ENCODE assay signal across 8 cellular contexts in genomic region chr15:89912674-89913396, GRCh38. TPM values are rescaled to one million over a fixed set of nuclear protein-coding genes. Genes with fewer than 3 reads are reported as not detected.
DNase-seq lines count a peak whose midpoint lies in the region; ATAC-seq and TF ChIP-seq lines count a peak whose summit lies in the region.

Gene ARPIN (minus strand): TSS chr15:89912952. CDS start chr15:89912835, 117 bp downstream.

- no peaks in the 10 kb centered on the region for H3K9me3 ChIP-seq in body of pancreas
- no peaks in the 10 kb centered on the region for H3K9me3 ChIP-seq in iPS DF 6.9 (ENCODE audit: control insufficient read depth, insufficient read depth, low read length)
- no peaks in the 10 kb centered on the region for H3K9me3 ChIP-seq in psoas muscle

- H3K4me1 Mint-ChIP-seq in Calu3 (ENCODE audit: low read depth, unreplicated experiment) = peaks cover 36% of the 10 kb centered on the region

- H3K27ac ChIP-seq in body of pancreas (peak within 1 kb of the TSS; percentile 90 to 99 (median 94)), iPS DF 6.9 (ENCODE audit: low read length) (no peak within 1 kb of the TSS), psoas muscle (peak within 1 kb of the TSS; percentile 63)

- H3K36me3 ChIP-seq in body of pancreas (replicated peaks in 1 of 2; ENCODE audit: insufficient read depth in 1 of 2, low read depth in 2 of 2) (no peaks in the 10 kb centered on the region), iPS DF 6.9 (ENCODE audit: control insufficient read depth, insufficient read depth, low read length) (no peaks in the 10 kb centered on the region), psoas muscle (ENCODE audit: insufficient read depth in 1 of 2, low read depth in 1 of 2) (peaks cover 0 to 26% of the 10 kb centered on the region in 2 donors)

- H3K4me1 ChIP-seq in body of pancreas (peaks cover 42% of the 10 kb centered on the region), iPS DF 6.9 (ENCODE audit: control insufficient read depth, insufficient read depth, low read length) (no peaks in the 10 kb centered on the region), psoas muscle (peaks cover 6% of the 10 kb centered on the region)

- peak; percentile 72 for DNase-seq in Calu3
- peak; percentile 23 for DNase-seq in NCI-H146 treated with DMSO at 0.1 percent for 48 hours (lab: John Stamatoyannopoulos, UW; ENCODE audit: unreplicated experiment)
- peak; percentile 65 to 76 (median 74) for DNase-seq in body of pancreas
- DNase-seq in iPS DF 6.9 (ENCODE audit: low read depth, low spot score) = no peak
- DNase-seq in psoas muscle = peak; percentile 64 to 74

- peak within 1 kb of the TSS; percentile 86 for H3K4me3 Mint-ChIP-seq in Calu3 (ENCODE audit: low read depth, unreplicated experiment)

- no peak for TF ChIP-seq CTCF in Calu3 (IDR thresholded peaks at IDR 0.05; ENCODE audit: unreplicated experiment)
- peak in 2 of 7 experiments; percentile 8 to 18 for TF ChIP-seq CTCF in body of pancreas (IDR thresholded peaks at IDR 0.05)
- TF ChIP-seq CTCF in psoas muscle (IDR thresholded peaks at IDR 0.05) = no peak

- peak within 1 kb of the TSS; percentile 11 for H3K27ac Mint-ChIP-seq in Calu3 (ENCODE audit: unreplicated experiment)

- no peaks in the 10 kb centered on the region for H3K9me3 Mint-ChIP-seq in Calu3 (ENCODE audit: low read depth, unreplicated experiment)

- WGBS in body of pancreas, 2 donors = 7 to 40% methylated on average over 2 to 49 of the region's 57 CpGs
- WGBS in iPS DF 6.9 (ENCODE audit: insufficient coverage, insufficient read length) = no CpG with 5 or more reads among the region's 57 CpGs
- WGBS in psoas muscle, 3 donors = 7 to 13% (median 8%) methylated on average over 31 to 57 of the region's 57 CpGs

- peaks cover 6% of the 10 kb centered on the region for H3K36me3 Mint-ChIP-seq in Calu3 (ENCODE audit: insufficient read depth, unreplicated experiment)

- BruUV-seq in Calu3 (replicated peaks; lab: Mats Ljungman, UMichigan) = no TSS peak

- no peaks in the 10 kb centered on the region for H3K27me3 Mint-ChIP-seq in Calu3 (ENCODE audit: unreplicated experiment)

- peak in 2 of 3 donors; percentile 28 to 42 for TF ChIP-seq POLR2A in body of pancreas (IDR thresholded peaks at IDR 0.05)

- H3K4me3 ChIP-seq in body of pancreas = peak within 1 kb of the TSS; percentile 69 to 95
- peak within 1 kb of the TSS; percentile 82; the same call in 1 of the 2 replicates for H3K4me3 ChIP-seq in iPS DF 6.9 (ENCODE audit: low read length)
- H3K4me3 ChIP-seq in psoas muscle = peak within 1 kb of the TSS; percentile 91

- intact Hi-C loops in Calu3 (cut with micrococcal nuclease; ENCODE audit: unreplicated experiment) (no loop called here), body of pancreas (cut with DNase I) (no loop called here), psoas muscle (cut with DNase I) (loop anchor here (5.0 kb wide), 2 partner anchors 89 to 159 kb away; partner anchors contain the start of gene ZNF710 (in 1 of the 2))

- CTCF ChIA-PET in Calu3 (lab: Charles Lee) = interaction anchor here (0.6 to 1.4 kb wide), 5 partner anchors 19 to 156 kb away, joined by 3 to 7 read pairs (median 4); partner anchors contain the start of gene AP3S2

- peak; percentile 75 for ATAC-seq in body of pancreas
- peak; percentile 79 to 91 (median 84) for ATAC-seq in psoas muscle
- no peak for ATAC-seq in HG02885 (IDR thresholded peaks at IDR 0.05; ENCODE audit: poor library complexity, unreplicated experiment)
- no peak for ATAC-seq in HG03097 (IDR thresholded peaks at IDR 0.05; ENCODE audit: low FRiP score, unreplicated experiment)
- no peak for ATAC-seq in GM18858 (IDR thresholded peaks at IDR 0.05; ENCODE audit: unreplicated experiment)

- H3K27me3 ChIP-seq in body of pancreas (no peaks in the 10 kb centered on the region), iPS DF 6.9 (ENCODE audit: control insufficient read depth, insufficient read depth, low read length) (no peaks in the 10 kb centered on the region), psoas muscle (ENCODE audit: insufficient read depth in 3 of 3, low read length in 2 of 3) (no peaks in the 10 kb centered on the region)

RNA-seq across cellular contexts. Expression of gene ARPIN, which starts in this region (rescaled TPM):
- total RNA-seq in Calu3 (2022) (19.1 and 20.1 TPM in 2 replicates), body of pancreas (10 to 100 TPM; 23.1 to 40.5 TPM), psoas muscle (10 to 100 TPM in 1 of 4 donors, 1 to 10 TPM in 3; 5.3 to 10.3 (median 9.7) TPM)
- 1 to 10 TPM; 3.5 to 8.9 (median 4.3) TPM for polyA plus RNA-seq in psoas muscle

Comparison
In these comparisons a context has a peak if more than half of its experiments do, and no peak if none do; other contexts are left out.
1. ATAC-seq: peak in body of pancreas (single experiment) and psoas muscle (4 of 4); none in HG02885 (single experiment), HG03097 (single experiment) and GM18858 (single experiment).
2. intact Hi-C loops: an anchor here in psoas muscle (5.0 kb wide); none called in Calu3 and body of pancreas.
3. Peak in every context shown above with its lines, with median percentiles within 50 percentile points of each other: H3K4me3 ChIP-seq.